Comparison of ENCODE assay signal across 8 cellular contexts in the genomic region with DNA sequence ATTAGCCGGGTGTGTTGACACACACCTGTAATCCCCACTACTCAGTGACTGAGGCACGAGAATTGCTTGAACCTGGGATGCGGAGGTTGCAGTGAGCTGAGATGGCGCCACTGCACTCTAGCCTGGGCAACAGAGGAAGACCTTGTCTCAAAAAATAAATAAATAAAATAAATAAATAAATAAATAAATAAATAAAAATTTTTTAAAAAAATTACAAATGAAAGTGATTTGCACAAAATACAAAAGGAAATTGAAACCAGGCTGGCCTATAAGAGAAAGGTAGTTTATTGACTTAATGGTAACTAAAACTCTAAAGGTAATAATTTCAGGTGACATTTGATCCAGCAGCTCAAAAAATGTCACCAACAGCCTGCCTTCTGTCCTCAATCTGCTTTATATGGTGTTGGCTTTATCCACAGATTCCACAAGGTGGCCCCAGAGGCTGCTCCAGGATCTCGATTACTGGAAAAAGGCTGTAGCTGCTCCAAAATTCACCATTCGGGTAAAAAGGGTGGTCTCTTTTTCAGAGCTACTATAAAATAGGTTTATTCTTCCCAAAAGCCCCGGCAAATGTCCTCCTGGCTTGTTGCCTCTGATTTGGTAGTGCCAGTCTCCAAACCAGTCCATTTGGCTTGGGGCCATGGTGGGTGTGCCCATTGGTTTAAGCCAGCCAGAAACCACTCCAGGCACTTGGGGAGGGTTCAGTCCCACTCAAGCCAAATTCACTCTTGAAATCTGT.
DNase-seq lines count a peak whose midpoint lies in the region; ATAC-seq and TF ChIP-seq lines count a peak whose summit lies in the region.

No MANE protein-coding gene starts in this region.

- H3K9me3 Mint-ChIP-seq in activated naive CD4-positive, alpha-beta T cell treated with anti-CD3 and anti-CD28 coated beads, Interleukin-2, amount 50 U/mL, for 72 hours: no peaks in the 10 kb centered on the region

- H3K9me3 ChIP-seq in Peyer's patch: no peaks in the 10 kb centered on the region

- H3K27me3 ChIP-seq in Peyer's patch: no peaks in the 10 kb centered on the region

- peak; percentile 64 to 73 for ATAC-seq in activated naive CD4-positive, alpha-beta T cell treated with anti-CD3 and anti-CD28 coated beads, Interleukin-2, amount 50 U/mL, for 72 hours
- ATAC-seq in HG03108 (IDR thresholded peaks at IDR 0.05; ENCODE audit: unreplicated experiment): no peak
- ATAC-seq in GM18873 (IDR thresholded peaks at IDR 0.05; ENCODE audit: low FRiP score, unreplicated experiment): no peak

- TF ChIP-seq POLR2A in Peyer's patch (IDR thresholded peaks at IDR 0.05): no peak

- H3K4me1 ChIP-seq in Peyer's patch: peaks cover 0 to 9% (median 0%) of the 10 kb centered on the region in 4 donors

- no peaks in the 10 kb centered on the region for H3K36me3 ChIP-seq in Peyer's patch

- peak overlapping the region in 1 of 4 donors; percentile 57 for H3K27ac ChIP-seq in Peyer's patch

- no peaks in the 10 kb centered on the region for H3K36me3 Mint-ChIP-seq in activated naive CD4-positive, alpha-beta T cell treated with anti-CD3 and anti-CD28 coated beads, Interleukin-2, amount 50 U/mL, for 72 hours

- DNase-seq in ELF-1 (ENCODE audit: low read depth, low spot score) (peak; percentile 77), M059J (ENCODE audit: low read depth) (peak; percentile 71), Peyer's patch (peak; percentile 23 to 75 (median 74)), glomerular endothelial cell (ENCODE audit: extremely low read depth, low read depth, low spot score) (peak; percentile 60), pons (ENCODE audit: low spot score) (peak; percentile 90)
- peak in 1 of 2 donors; percentile 51 for DNase-seq in activated naive CD4-positive, alpha-beta T cell treated with anti-CD3 and anti-CD28 coated beads, Interleukin-2, amount 50 U/mL, for 72 hours (ENCODE audit: low spot score in 2 of 2)

- TF ChIP-seq CTCF in Peyer's patch (IDR thresholded peaks at IDR 0.05): peak in 5 of 6 experiments; percentile 49 to 95 (median 93)

- H3K27ac Mint-ChIP-seq in activated naive CD4-positive, alpha-beta T cell treated with anti-CD3 and anti-CD28 coated beads, Interleukin-2, amount 50 U/mL, for 72 hours: no peak overlapping the region

- no peak overlapping the region for H3K4me3 ChIP-seq in Peyer's patch

Comparison
In these comparisons a context has a peak if more than half of its experiments do, and no peak if none do; other contexts are left out.
1. ATAC-seq: peak in activated naive CD4-positive, alpha-beta T cell treated with anti-CD3 and anti-CD28 coated beads, Interleukin-2, amount 50 U/mL, for 72 hours (2 of 2); none in HG03108 (single experiment) and GM18873 (single experiment).